Comparison of ENCODE assay signal across 16 cellular contexts in genomic region chr7:138289864-138290263, GRCh38.
DNase-seq lines count a peak whose midpoint lies in the region; TF ChIP-seq lines count a peak whose summit lies in the region.
"Had no signal": no experiment of that assay in that cellular context is flagged by ENCODE, and none has a peak within 500 bp of the region (broad histone marks: within the 10 kb centered on the region; RNA-seq: fewer than 3 reads in every experiment).

No MANE protein-coding gene starts in this region.

- no peak for TF ChIP-seq CTCF in hepatocyte (IDR thresholded peaks at IDR 0.05; ENCODE audit: poor library complexity)

- no peaks in the 10 kb centered on the region for H4K20me1 ChIP-seq in hepatocyte (ENCODE audit: insufficient read depth, poor library complexity, severe bottlenecking)
- H4K20me1 ChIP-seq: BLaER1 treated with 17β-estradiol and CSF1 and Interleukin-3, amounts not matched to agents 10 nM and 100 nM had no signal

- no peaks in the 10 kb centered on the region for H3K9me2 ChIP-seq in hepatocyte (replicated peaks; ENCODE audit: insufficient read depth)

- H3K79me2 ChIP-seq in hepatocyte: no peaks in the 10 kb centered on the region

- no peak overlapping the region for H2AFZ ChIP-seq in hepatocyte

- WGBS in hepatocyte (ENCODE audit: low lambda C conversion rate, missing lambda C conversion rate): 85% methylated on average over 2 of the region's 2 CpGs

- H3K9me3 ChIP-seq in HUES48 (ENCODE audit: control insufficient read depth, insufficient read depth, low read length) (peaks cover 26% of the 10 kb centered on the region), hepatocyte (ENCODE audit: low read depth) (no peaks in the 10 kb centered on the region)

- H3K4me1 ChIP-seq in HUES48 (ENCODE audit: control insufficient read depth, insufficient read depth, low read length): no peaks in the 10 kb centered on the region
- H3K4me1 ChIP-seq in hepatocyte (ENCODE audit: insufficient read depth): peaks cover 2% of the 10 kb centered on the region
- H3K4me1 ChIP-seq: Caco-2 had no signal

- H3K27ac ChIP-seq in HUES48 (ENCODE audit: low read depth, low read length) (no peak overlapping the region), hepatocyte (peak overlapping the region; percentile 37), substantia nigra (ENCODE audit: low read depth, low read length, poor library complexity, severe bottlenecking) (no peak overlapping the region)
- H3K27ac ChIP-seq: BLaER1 treated with 17β-estradiol and CSF1 and Interleukin-3, amounts not matched to agents 10 nM and 100 nM; C4-2B had no signal

- H3K4me3 ChIP-seq in HUES48 (ENCODE audit: low read depth, low read length): peak overlapping the region; percentile 9; the same call in 1 of the 2 replicates
- H3K4me3 ChIP-seq in hepatocyte: no peak overlapping the region
- H3K4me3 ChIP-seq: BLaER1 treated with 17β-estradiol and CSF1 and Interleukin-3, amounts not matched to agents 10 nM and 100 nM had no signal

- H3K36me3 ChIP-seq in HUES48 (ENCODE audit: control insufficient read depth, insufficient read depth, low read length): no peaks in the 10 kb centered on the region
- no peaks in the 10 kb centered on the region for H3K36me3 ChIP-seq in hepatocyte (replicated peaks; ENCODE audit: insufficient read depth, low read depth)

- peak; percentile 4 for DNase-seq in HT1080 (ENCODE audit: low read depth)
- DNase-seq in hepatocyte (ENCODE audit: low spot score): no peak
- no peak for DNase-seq in Ammon's horn (ENCODE audit: low spot score)
- DNase-seq in activated gamma-delta T cell (lab: John Stamatoyannopoulos, UW): no peak
- no peak for DNase-seq in substantia nigra (lab: John Stamatoyannopoulos, UW)
- DNase-seq: 8988T; ACHN; Caco-2; Calu3; CD4-positive, alpha-beta T cell; CD8-positive, alpha-beta T cell; DMS79 treated with DMSO at 0.1 percent for 48 hours; GF-D8 had no signal

- no peaks in the 10 kb centered on the region for H3K27me3 ChIP-seq in HUES48 (ENCODE audit: control insufficient read depth, insufficient read depth, low read length)
- no peaks in the 10 kb centered on the region for H3K27me3 ChIP-seq in hepatocyte
- H3K27me3 ChIP-seq: BLaER1 treated with 17β-estradiol and CSF1 and Interleukin-3, amounts not matched to agents 10 nM and 100 nM had no signal

- H3K4me2 ChIP-seq in hepatocyte: no peak overlapping the region
- H3K4me2 ChIP-seq: BLaER1 treated with 17β-estradiol and CSF1 and Interleukin-3, amounts not matched to agents 10 nM and 100 nM had no signal

- no peak overlapping the region for H3K9ac ChIP-seq in HUES48 (ENCODE audit: low read depth, low read length)
- H3K9ac ChIP-seq: BLaER1 treated with 17β-estradiol and CSF1 and Interleukin-3, amounts not matched to agents 10 nM and 100 nM had no signal
